3 cellular contexts compared by ENCODE assay signal in genomic region chr1:150765229-150765976, GRCh38.
TF ChIP-seq lines count a peak whose summit lies in the region.

Gene CTSS, minus strand, starts transcription at chr1:150765778. Its CDS starts 1,015 bp downstream, at chr1:150764763.

TF ChIP-seq in HEK293, 187 proteins besides CTCF, POLR2A, EP300 and RAD21:
- 0 out of 2 replicates have a peak, but pooled peaks have one; percentile 25 for TF ChIP-seq ZBTB17 (tag by site-specific recombination; IDR thresholded peaks at IDR 0.05)
- TF ChIP-seq PRDM1 (tag by site-specific recombination; IDR thresholded peaks at IDR 0.05) = 0 out of 2 replicates have a peak, but pooled peaks have one; percentile 12
- no peak for TF ChIP-seq OSR2 (tag by site-specific recombination; IDR thresholded peaks at IDR 0.05)

TF ChIP-seq in GM12878, 131 proteins besides CTCF, POLR2A, EP300 and RAD21 (continues in another document):
- TF ChIP-seq MAX (IDR thresholded peaks at IDR 0.05; ENCODE audit: low read depth, low read length) (no peak), SIN3A (IDR thresholded peaks at IDR 0.05; ENCODE audit: low read depth, low read length) (no peak), BCL11A (IDR thresholded peaks at IDR 0.05; ENCODE audit: low read depth, low read length) (no peak), PKNOX1 (IDR thresholded peaks at IDR 0.05) (peak; percentile 79), ATF7 (IDR thresholded peaks at IDR 0.05; ENCODE audit: low read depth) (peak; percentile 65), ASH2L (IDR thresholded peaks at IDR 0.05; ENCODE audit: borderline replicate concordance, low read depth) (no peak), ZNF24 (IDR thresholded peaks at IDR 0.05) (no peak), GABPA (IDR thresholded peaks at IDR 0.05; ENCODE audit: low read depth) (no peak), RB1 (IDR thresholded peaks at IDR 0.05; ENCODE audit: borderline replicate concordance) (no peak), TAF1 (IDR thresholded peaks at IDR 0.05; ENCODE audit: borderline replicate concordance, low read depth, low read length) (peak; percentile 74), TARDBP (IDR thresholded peaks at IDR 0.05; ENCODE audit: borderline replicate concordance) (no peak), NFYA (IDR thresholded peaks at IDR 0.05; ENCODE audit: borderline replicate concordance, low read depth, low read length) (no peak), SREBF1 (IDR thresholded peaks at IDR 0.05; ENCODE audit: low read length) (no peak), POLR2AphosphoS5 (IDR thresholded peaks at IDR 0.05; ENCODE audit: low read length) (peak; percentile 89), BRCA1 (IDR thresholded peaks at IDR 0.05; ENCODE audit: low read depth, low read length) (no peak), SREBF2 (IDR thresholded peaks at IDR 0.05; ENCODE audit: low read length) (no peak), KDM1A (IDR thresholded peaks at IDR 0.05; ENCODE audit: borderline replicate concordance) (no peak), SIX5 (IDR thresholded peaks at IDR 0.05; ENCODE audit: low read depth, low read length, severe bottlenecking) (no peak), BHLHE40 (IDR thresholded peaks at IDR 0.05; ENCODE audit: borderline replicate concordance in 1 of 2, low read depth in 2 of 2, low read length in 1 of 2) (peak; percentile 69 to 78), IKZF1 (conservative IDR thresholded peaks at IDR 0.05) (peak; percentile 70), TCF7 (IDR thresholded peaks at IDR 0.05; ENCODE audit: borderline replicate concordance) (peak; percentile 72; the same call in 1 of the 2 replicates), STAT3 (IDR thresholded peaks at IDR 0.05; ENCODE audit: low read depth, low read length) (0 out of 2 replicates have a peak, but pooled peaks have one; percentile 9), MEF2B (IDR thresholded peaks at IDR 0.05; ENCODE audit: partially characterized antibody, poor library complexity, severe bottlenecking) (no peak), MYB (IDR thresholded peaks at IDR 0.05; ENCODE audit: borderline replicate concordance, low read depth, low read length) (no peak), ZNF217 (IDR thresholded peaks at IDR 0.05) (0 out of 2 replicates have a peak, but pooled peaks have one; percentile 47), ZNF274 (IDR thresholded peaks at IDR 0.05; ENCODE audit: insufficient read depth, insufficient read length) (no peak), POU2F2 (IDR thresholded peaks at IDR 0.05; ENCODE audit: borderline replicate concordance, low read depth, low read length) (no peak), EGR1 (IDR thresholded peaks at IDR 0.05; ENCODE audit: borderline replicate concordance in 1 of 2, low read depth in 2 of 2, low read length in 2 of 2) (no peak), RUNX3 (IDR thresholded peaks at IDR 0.05; ENCODE audit: low read length) (peak; percentile 42; the same call in 1 of the 2 replicates), DPF2 (IDR thresholded peaks at IDR 0.05) (peak; percentile 85)
- TF ChIP-seq, protein P1, sequence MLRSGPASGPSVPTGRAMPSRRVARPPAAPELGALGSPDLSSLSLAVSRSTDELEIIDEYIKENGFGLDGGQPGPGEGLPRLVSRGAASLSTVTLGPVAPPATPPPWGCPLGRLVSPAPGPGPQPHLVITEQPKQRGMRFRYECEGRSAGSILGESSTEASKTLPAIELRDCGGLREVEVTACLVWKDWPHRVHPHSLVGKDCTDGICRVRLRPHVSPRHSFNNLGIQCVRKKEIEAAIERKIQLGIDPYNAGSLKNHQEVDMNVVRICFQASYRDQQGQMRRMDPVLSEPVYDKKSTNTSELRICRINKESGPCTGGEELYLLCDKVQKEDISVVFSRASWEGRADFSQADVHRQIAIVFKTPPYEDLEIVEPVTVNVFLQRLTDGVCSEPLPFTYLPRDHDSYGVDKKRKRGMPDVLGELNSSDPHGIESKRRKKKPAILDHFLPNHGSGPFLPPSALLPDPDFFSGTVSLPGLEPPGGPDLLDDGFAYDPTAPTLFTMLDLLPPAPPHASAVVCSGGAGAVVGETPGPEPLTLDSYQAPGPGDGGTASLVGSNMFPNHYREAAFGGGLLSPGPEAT (IDR thresholded peaks at IDR 0.05; ENCODE audit: low read depth) = peak; percentile 72; the same call in 1 of the 2 replicates
- TF ChIP-seq, protein P2, sequence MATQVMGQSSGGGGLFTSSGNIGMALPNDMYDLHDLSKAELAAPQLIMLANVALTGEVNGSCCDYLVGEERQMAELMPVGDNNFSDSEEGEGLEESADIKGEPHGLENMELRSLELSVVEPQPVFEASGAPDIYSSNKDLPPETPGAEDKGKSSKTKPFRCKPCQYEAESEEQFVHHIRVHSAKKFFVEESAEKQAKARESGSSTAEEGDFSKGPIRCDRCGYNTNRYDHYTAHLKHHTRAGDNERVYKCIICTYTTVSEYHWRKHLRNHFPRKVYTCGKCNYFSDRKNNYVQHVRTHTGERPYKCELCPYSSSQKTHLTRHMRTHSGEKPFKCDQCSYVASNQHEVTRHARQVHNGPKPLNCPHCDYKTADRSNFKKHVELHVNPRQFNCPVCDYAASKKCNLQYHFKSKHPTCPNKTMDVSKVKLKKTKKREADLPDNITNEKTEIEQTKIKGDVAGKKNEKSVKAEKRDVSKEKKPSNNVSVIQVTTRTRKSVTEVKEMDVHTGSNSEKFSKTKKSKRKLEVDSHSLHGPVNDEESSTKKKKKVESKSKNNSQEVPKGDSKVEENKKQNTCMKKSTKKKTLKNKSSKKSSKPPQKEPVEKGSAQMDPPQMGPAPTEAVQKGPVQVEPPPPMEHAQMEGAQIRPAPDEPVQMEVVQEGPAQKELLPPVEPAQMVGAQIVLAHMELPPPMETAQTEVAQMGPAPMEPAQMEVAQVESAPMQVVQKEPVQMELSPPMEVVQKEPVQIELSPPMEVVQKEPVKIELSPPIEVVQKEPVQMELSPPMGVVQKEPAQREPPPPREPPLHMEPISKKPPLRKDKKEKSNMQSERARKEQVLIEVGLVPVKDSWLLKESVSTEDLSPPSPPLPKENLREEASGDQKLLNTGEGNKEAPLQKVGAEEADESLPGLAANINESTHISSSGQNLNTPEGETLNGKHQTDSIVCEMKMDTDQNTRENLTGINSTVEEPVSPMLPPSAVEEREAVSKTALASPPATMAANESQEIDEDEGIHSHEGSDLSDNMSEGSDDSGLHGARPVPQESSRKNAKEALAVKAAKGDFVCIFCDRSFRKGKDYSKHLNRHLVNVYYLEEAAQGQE (IDR thresholded peaks at IDR 0.05; ENCODE audit: low read depth, low read length) = no peak

TF ChIP-seq in HepG2, 621 proteins besides CTCF, POLR2A, EP300 and RAD21:
- TF ChIP-seq HMGXB3 (CRISPR knock-in tag; IDR thresholded peaks at IDR 0.05; ENCODE audit: borderline replicate concordance) (no peak), ZMYM3 (CRISPR knock-in tag; IDR thresholded peaks at IDR 0.05) (peak; percentile 30; the same call in 1 of the 2 replicates), REPIN1 (CRISPR knock-in tag; IDR thresholded peaks at IDR 0.05; ENCODE audit: borderline replicate concordance, low read depth) (no peak)
